In the genomic region with DNA sequence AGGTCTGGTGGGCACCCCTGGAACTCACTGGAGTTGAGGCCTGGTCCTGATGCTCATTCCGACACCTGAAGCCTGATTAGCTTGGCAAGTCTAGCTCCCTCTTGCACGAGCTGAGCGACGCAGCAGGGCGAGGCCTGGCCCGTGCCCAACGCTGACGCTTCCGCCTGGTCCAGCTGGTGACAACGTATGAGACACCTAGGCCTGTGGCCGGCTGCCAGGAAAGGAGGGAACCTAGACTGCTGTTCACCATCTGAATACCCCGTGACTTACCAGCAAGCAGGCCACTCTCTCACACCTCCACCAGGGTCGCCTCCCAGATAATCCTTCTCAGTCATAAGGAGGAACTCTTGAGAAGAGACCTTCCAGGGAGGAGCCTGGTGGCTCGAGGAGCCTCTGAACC, we compare ENCODE assay signal across 16 cellular contexts. TPM values are rescaled to one million over a fixed set of nuclear protein-coding genes. Genes with fewer than 3 reads are reported as not detected.
DNase-seq lines count a peak whose midpoint lies in the region; ATAC-seq, FAIRE-seq and TF ChIP-seq lines count a peak whose summit lies in the region.
"Had no signal": no experiment of that assay in that cellular context is flagged by ENCODE, and none has a peak within 500 bp of the region (broad histone marks: within the 10 kb centered on the region; RNA-seq: fewer than 3 reads in every experiment).

No MANE protein-coding gene starts in this region.

- no peaks in the 10 kb centered on the region for H3K27me3 Mint-ChIP-seq in stimulated activated naive B cell treated with anti-CD40 and anti-IgM and Interleukin-4, amounts not matched to agents 10 μg/mL and 1 μg/mL and 100 μg/mL, for 72 hours
- no peaks in the 10 kb centered on the region for H3K27me3 Mint-ChIP-seq in endodermal cell (ENCODE audit: insufficient read depth)
- H3K27me3 Mint-ChIP-seq: activated CD4-positive, alpha-beta T cell treated with anti-CD3 and anti-CD28 coated beads for 36 hours had no signal

- H3K4me1 Mint-ChIP-seq in stimulated activated naive B cell treated with anti-CD40 and anti-IgM and Interleukin-4, amounts not matched to agents 10 μg/mL and 1 μg/mL and 100 μg/mL, for 72 hours: peaks cover 6 to 7% of the 10 kb centered on the region in 2 donors
- peaks cover 4% of the 10 kb centered on the region for H3K4me1 Mint-ChIP-seq in endodermal cell

- H3K4me3 ChIP-seq in right cardiac atrium (ENCODE audit: low read length): no peak overlapping the region
- no peak overlapping the region for H3K4me3 ChIP-seq in right atrium auricular region
- no peak overlapping the region for H3K4me3 ChIP-seq in endodermal cell (ENCODE audit: low read length)
- H3K4me3 ChIP-seq: gastroesophageal sphincter, sigmoid colon had no signal

- H3K27ac ChIP-seq in right cardiac atrium (ENCODE audit: low read length): no peak overlapping the region
- H3K27ac ChIP-seq in right atrium auricular region: no peak overlapping the region
- no peak overlapping the region for H3K27ac ChIP-seq in endodermal cell (ENCODE audit: low read depth, low read length)
- H3K27ac ChIP-seq: gastroesophageal sphincter, sigmoid colon had no signal

- FAIRE-seq in urothelium cell line (lab: Jason Lieb, UNC): peak; percentile 58
- FAIRE-seq: colon had no signal

- 52% methylated on average over 14 of the region's 14 CpGs for WGBS in right cardiac atrium
- WGBS in endodermal cell (ENCODE audit: insufficient coverage in 1 of 2, insufficient read length in 1 of 2), 2 experiments: 91 to 92% methylated on average over 13 to 14 of the region's 14 CpGs

- no peak overlapping the region for H3K9ac ChIP-seq in endodermal cell (ENCODE audit: extremely low read depth, low read length, poor library complexity, severe bottlenecking)
- H3K9ac ChIP-seq: SK-N-SH had no signal

- no peak overlapping the region for H3K27ac Mint-ChIP-seq in stimulated activated naive B cell treated with anti-CD40 and anti-IgM and Interleukin-4, amounts not matched to agents 10 μg/mL and 1 μg/mL and 100 μg/mL, for 72 hours
- no peak overlapping the region for H3K27ac Mint-ChIP-seq in endodermal cell
- H3K27ac Mint-ChIP-seq: activated CD4-positive, alpha-beta T cell treated with anti-CD3 and anti-CD28 coated beads for 36 hours; activated naive CD4-positive, alpha-beta T cell treated with anti-CD3 and anti-CD28 coated beads for 36 hours; memory B cell had no signal

- TF ChIP-seq CTCF in right atrium auricular region (IDR thresholded peaks at IDR 0.05) (no peak), endodermal cell (conservative IDR thresholded peaks at IDR 0.05) (no peak)

- no peak overlapping the region for H3K4me3 Mint-ChIP-seq in stimulated activated naive B cell treated with anti-CD40 and anti-IgM and Interleukin-4, amounts not matched to agents 10 μg/mL and 1 μg/mL and 100 μg/mL, for 72 hours
- H3K4me3 Mint-ChIP-seq in endodermal cell: no peak overlapping the region
- H3K4me3 Mint-ChIP-seq: activated CD4-positive, alpha-beta T cell treated with anti-CD3 and anti-CD28 coated beads for 36 hours; activated naive CD4-positive, alpha-beta T cell treated with anti-CD3 and anti-CD28 coated beads for 36 hours; memory B cell had no signal

- peaks cover 18 to 27% of the 10 kb centered on the region in 2 donors for H3K36me3 Mint-ChIP-seq in stimulated activated naive B cell treated with anti-CD40 and anti-IgM and Interleukin-4, amounts not matched to agents 10 μg/mL and 1 μg/mL and 100 μg/mL, for 72 hours
- peaks cover 19% of the 10 kb centered on the region for H3K36me3 Mint-ChIP-seq in endodermal cell (ENCODE audit: low read depth)

- DNase-seq in right cardiac atrium (peak; percentile 68 to 84 (median 79)), right atrium auricular region (ENCODE audit: low spot score) (no peak), NCI-H345 treated with DMSO at 0.1 percent for 48 hours (lab: John Stamatoyannopoulos, UW; ENCODE audit: unreplicated experiment) (peak; percentile 79), cerebellum (ENCODE audit: low spot score) (peak; percentile 65), urothelium cell line (ENCODE audit: low spot score) (peak; percentile 90), sciatic nerve (ENCODE audit: low spot score) (no peak), endodermal cell (no peak)
- DNase-seq in stimulated activated naive B cell treated with anti-CD40 and anti-IgM and Interleukin-4, amounts not matched to agents 10 μg/mL and 1 μg/mL and 100 μg/mL, for 72 hours: no peak
- DNase-seq: activated CD4-positive, alpha-beta T cell treated with anti-CD3 and anti-CD28 coated beads for 36 hours; activated naive CD4-positive, alpha-beta T cell treated with anti-CD3 and anti-CD28 coated beads for 36 hours; sigmoid colon; SK-N-SH had no signal

- intact Hi-C loops in right cardiac atrium (cut with DNase I): no loop called here
- intact Hi-C loops in sciatic nerve (cut with DNase I): no loop called here

- H3K9me3 ChIP-seq in right cardiac atrium (ENCODE audit: control insufficient read depth, low read length) (no peaks in the 10 kb centered on the region), right atrium auricular region (no peaks in the 10 kb centered on the region), endodermal cell (ENCODE audit: control insufficient read depth, low read length) (no peaks in the 10 kb centered on the region)
- H3K9me3 ChIP-seq: gastroesophageal sphincter, sigmoid colon, SK-N-SH had no signal

- no peaks in the 10 kb centered on the region for H3K9me3 Mint-ChIP-seq in stimulated activated naive B cell treated with anti-CD40 and anti-IgM and Interleukin-4, amounts not matched to agents 10 μg/mL and 1 μg/mL and 100 μg/mL, for 72 hours
- no peaks in the 10 kb centered on the region for H3K9me3 Mint-ChIP-seq in endodermal cell
- H3K9me3 Mint-ChIP-seq: activated naive CD4-positive, alpha-beta T cell treated with anti-CD3 and anti-CD28 coated beads for 36 hours; memory B cell had no signal

- ATAC-seq in right cardiac atrium: peak; percentile 56 to 59
- no peak for ATAC-seq in stimulated activated naive B cell treated with anti-CD40 and anti-IgM and Interleukin-4, amounts not matched to agents 10 μg/mL and 1 μg/mL and 100 μg/mL, for 72 hours (replicated peaks)
- ATAC-seq in sciatic nerve: no peak
- ATAC-seq: activated CD4-positive, alpha-beta T cell treated with anti-CD3 and anti-CD28 coated beads for 36 hours; gastroesophageal sphincter had no signal

- H3K4me1 ChIP-seq in right cardiac atrium (ENCODE audit: control insufficient read depth, insufficient read depth, low read length) (no peaks in the 10 kb centered on the region), right atrium auricular region (no peaks in the 10 kb centered on the region), endodermal cell (ENCODE audit: control insufficient read depth, insufficient read depth, low read length) (no peaks in the 10 kb centered on the region)
- H3K4me1 ChIP-seq: gastroesophageal sphincter had no signal

- H3K36me3 ChIP-seq in right atrium auricular region (no peaks in the 10 kb centered on the region), endodermal cell (ENCODE audit: control insufficient read depth, insufficient read depth, low read length) (peaks cover 25% of the 10 kb centered on the region)

- H3K27me3 ChIP-seq in right cardiac atrium (ENCODE audit: control insufficient read depth, insufficient read depth) (no peaks in the 10 kb centered on the region), right atrium auricular region (no peaks in the 10 kb centered on the region), endodermal cell (ENCODE audit: control insufficient read depth, insufficient read depth, low read length, poor library complexity, severe bottlenecking) (no peaks in the 10 kb centered on the region)
- H3K27me3 ChIP-seq: gastroesophageal sphincter, sigmoid colon had no signal

RNA-seq across cellular contexts. Expression of gene YTHDF1, which starts 24.5 kb away (rescaled TPM):
- total RNA-seq in right cardiac atrium: 10 to 100 TPM; 23.0 to 27.6 (median 25.2) TPM
- polyA plus RNA-seq in right cardiac atrium: 15.3 TPM
- total RNA-seq in right atrium auricular region: 10 to 100 TPM; 15.7 to 26.1 TPM
- total RNA-seq in cerebellum: 18.8 TPM
- 32.1 TPM for total RNA-seq in sciatic nerve
- total RNA-seq in endodermal cell: 10 to 100 TPM; 64.9 to 73.2 TPM
- 43.0 TPM for polyA plus RNA-seq in endodermal cell (2013, experiment 1 of 2)
- polyA plus RNA-seq in endodermal cell (2013, experiment 2 of 2): 41.6 TPM

RNA-seq across cellular contexts. Expression of gene BIRC7, which starts 44.3 kb away (rescaled TPM):
- total RNA-seq in right cardiac atrium (not detected), right atrium auricular region (not detected), cerebellum (not detected), sciatic nerve (26.0 TPM), endodermal cell (not detected)
- not detected for polyA plus RNA-seq in right cardiac atrium
- 0.28 TPM for polyA plus RNA-seq in endodermal cell (2013, experiment 1 of 2)
- 0.21 TPM for polyA plus RNA-seq in endodermal cell (2013, experiment 2 of 2)
- total RNA-seq: activated naive CD4-positive, alpha-beta T cell treated with anti-CD3 and anti-CD28 coated beads for 36 hours; gastroesophageal sphincter had no signal
- polyA plus RNA-seq: AG04450, SK-N-SH had no signal

Comparison
In these comparisons a context has a peak if more than half of its experiments do, and no peak if none do; other contexts are left out.
1. DNase-seq: peak in right cardiac atrium (3 of 3), NCI-H345 treated with DMSO at 0.1 percent for 48 hours (single experiment), cerebellum (single experiment) and urothelium cell line (single experiment); none in right atrium auricular region (single experiment), stimulated activated naive B cell treated with anti-CD40 and anti-IgM and Interleukin-4, amounts not matched to agents 10 μg/mL and 1 μg/mL and 100 μg/mL, for 72 hours (single experiment), sciatic nerve (single experiment) and endodermal cell (single experiment).
2. ATAC-seq: peak in right cardiac atrium (2 of 2); none in stimulated activated naive B cell treated with anti-CD40 and anti-IgM and Interleukin-4, amounts not matched to agents 10 μg/mL and 1 μg/mL and 100 μg/mL, for 72 hours (0 of 2) and sciatic nerve (single experiment).
3. RNA of gene BIRC7, which starts 44.3 kb away (total RNA-seq): 26.0 TPM in sciatic nerve (single experiment); not detected in cerebellum (single experiment), not detected in right cardiac atrium, not detected in right atrium auricular region and not detected in endodermal cell; every median in the first group is over 10 times any median in the second.